8 cellular contexts compared by ENCODE assay signal in genomic region chr2:58045580-58046334, GRCh38. TPM values are rescaled to one million over a fixed set of nuclear protein-coding genes. Genes with fewer than 3 reads are reported as not detected.
DNase-seq lines count a peak whose midpoint lies in the region; ATAC-seq, FAIRE-seq and TF ChIP-seq lines count a peak whose summit lies in the region.

No MANE protein-coding gene starts in this region.

- no peak overlapping the region for H2AK5ac ChIP-seq in trophoblast cell (ENCODE audit: low read length)

- H2BK5ac ChIP-seq in trophoblast cell (ENCODE audit: low read depth, low read length, poor library complexity), result no peak overlapping the region

- peak overlapping the region; percentile 88 for H2AFZ ChIP-seq in DND-41 (ENCODE audit: low read depth, low read length)
- H2AFZ ChIP-seq in trophoblast cell (ENCODE audit: insufficient read depth, low read length, poor library complexity), result peak overlapping the region; percentile 72

- FAIRE-seq in D721Med (lab: Jason Lieb, UNC), result no peak

- TF ChIP-seq EP300 in esophagus muscularis mucosa (IDR thresholded peaks at IDR 0.05), result no peak

- H4K91ac ChIP-seq in trophoblast cell (ENCODE audit: low read depth, low read length), result no peak overlapping the region

- H3K27ac ChIP-seq in DND-41 (ENCODE audit: low read length) (peak overlapping the region; percentile 75), esophagus muscularis mucosa (replicated peaks in 1 of 4) (peak overlapping the region; percentile 88 to 94 (median 90)), trophoblast cell (ENCODE audit: low read depth, low read length) (peak overlapping the region; percentile 87)

- TF ChIP-seq CTCF in DND-41 (IDR thresholded peaks at IDR 0.05; ENCODE audit: borderline replicate concordance, extremely low read depth, low read length, poor library complexity, severe bottlenecking), result no peak
- no peak for TF ChIP-seq CTCF in esophagus muscularis mucosa (IDR thresholded peaks at IDR 0.05)
- TF ChIP-seq CTCF in D721Med (IDR thresholded peaks at IDR 0.05; ENCODE audit: insufficient read depth, missing control alignments), result no peak

- H3K27me3 ChIP-seq in DND-41 (ENCODE audit: insufficient read depth, low read length, poor library complexity) (no peaks in the 10 kb centered on the region), esophagus muscularis mucosa (no peaks in the 10 kb centered on the region), trophoblast cell (ENCODE audit: insufficient read depth, low read length) (no peaks in the 10 kb centered on the region)

- no peak overlapping the region for H3K14ac ChIP-seq in trophoblast cell (ENCODE audit: low read length)

- no peak overlapping the region for H3K18ac ChIP-seq in trophoblast cell (ENCODE audit: low read length)

- peaks cover 35% of the 10 kb centered on the region for H3K4me1 ChIP-seq in DND-41 (ENCODE audit: insufficient read depth, low read length)
- peaks cover 22 to 34% (median 26%) of the 10 kb centered on the region in 4 donors for H3K4me1 ChIP-seq in esophagus muscularis mucosa
- no peaks in the 10 kb centered on the region for H3K4me1 ChIP-seq in trophoblast cell (ENCODE audit: control insufficient read depth in 1 of 2, insufficient read depth in 2 of 2, low read length in 2 of 2)

- H3K4ac ChIP-seq in trophoblast cell (ENCODE audit: low read depth, low read length), result no peak overlapping the region

- peaks cover 10% of the 10 kb centered on the region for H3K79me1 ChIP-seq in trophoblast cell (ENCODE audit: low read length)

- H2BK120ac ChIP-seq in trophoblast cell (ENCODE audit: insufficient read depth, low read length, poor library complexity), result no peak overlapping the region

- TF ChIP-seq POLR2A in esophagus muscularis mucosa (IDR thresholded peaks at IDR 0.05; ENCODE audit: low read depth), result no peak

- DNase-seq in DND-41 (peak; percentile 14), SHP77 treated with DMSO at 0.1 percent for 48 hours (lab: John Stamatoyannopoulos, UW) (peak; percentile 49), esophagus muscularis mucosa (ENCODE audit: extremely low spot score) (no peak), trophoblast cell (no peak), NCI-H510A treated with DMSO at 0.1 percent for 48 hours (lab: John Stamatoyannopoulos, UW) (no peak), D721Med (ENCODE audit: insufficient read length, low spot score) (no peak)

- no peaks in the 10 kb centered on the region for H3K9me3 ChIP-seq in DND-41 (ENCODE audit: insufficient read depth, low read length, severe bottlenecking)
- H3K9me3 ChIP-seq in esophagus muscularis mucosa, result no peaks in the 10 kb centered on the region
- no peaks in the 10 kb centered on the region for H3K9me3 ChIP-seq in trophoblast cell (ENCODE audit: insufficient read depth, low read depth, low read length)

- H3K4me3 ChIP-seq in DND-41 (ENCODE audit: low read depth in 1 of 2, low read length in 2 of 2) (peak overlapping the region; percentile 43 to 68; a peak in 3 of 4 replicates), esophagus muscularis mucosa (peak overlapping the region; percentile 65 to 76 (median 74)), trophoblast cell (ENCODE audit: low read depth, low read length) (no peak overlapping the region)

- peaks cover 3% of the 10 kb centered on the region; the same call in 1 of the 2 replicates for H3K79me2 ChIP-seq in DND-41 (ENCODE audit: insufficient read depth, low read length)
- peaks cover 6% of the 10 kb centered on the region for H3K79me2 ChIP-seq in trophoblast cell (ENCODE audit: control insufficient read depth, insufficient read depth, low read length, poor library complexity)

- no peak overlapping the region for H2BK12ac ChIP-seq in trophoblast cell (ENCODE audit: low read length)

- 80% methylated on average over 17 of the region's 17 CpGs for WGBS in esophagus muscularis mucosa
- WGBS in trophoblast cell (ENCODE audit: extremely low coverage, insufficient coverage, insufficient read length), result no CpG with 5 or more reads among the region's 17 CpGs

- H3K23ac ChIP-seq in trophoblast cell (ENCODE audit: low read length), result no peak overlapping the region

- H3K4me2 ChIP-seq in DND-41 (ENCODE audit: insufficient read depth, low read length) (peak overlapping the region; percentile 70), trophoblast cell (ENCODE audit: low read length) (peak overlapping the region; percentile 91)

- peak overlapping the region; percentile 23 for H4K8ac ChIP-seq in trophoblast cell (ENCODE audit: low read depth, low read length)

- ATAC-seq in DND-41 (ENCODE audit: insufficient read depth, low read depth) (no peak), HG02678 (IDR thresholded peaks at IDR 0.05; ENCODE audit: unreplicated experiment) (no peak), GM18502 (IDR thresholded peaks at IDR 0.05; ENCODE audit: poor library complexity, unreplicated experiment) (no peak)

- intact Hi-C loops in esophagus muscularis mucosa (cut with DNase I), result loop anchor here (10.0 kb wide), 1 partner anchor 189 kb away; no protein-coding TSS in a partner anchor

- H4K20me1 ChIP-seq in DND-41 (ENCODE audit: insufficient read depth, low read length), result no peaks in the 10 kb centered on the region

- H4K12ac ChIP-seq in trophoblast cell (ENCODE audit: low read depth, low read length), result no peak overlapping the region

- H3K36me3 ChIP-seq in DND-41 (ENCODE audit: insufficient read depth, low read length) (peaks cover 5% of the 10 kb centered on the region; the same call in 1 of the 2 replicates), esophagus muscularis mucosa (peaks cover 0 to 13% (median 3%) of the 10 kb centered on the region in 4 donors), trophoblast cell (ENCODE audit: control insufficient read depth in 1 of 2, insufficient read depth in 2 of 2, low read length in 2 of 2) (no peaks in the 10 kb centered on the region)

- H3K9ac ChIP-seq in DND-41 (ENCODE audit: low read depth, low read length) (peak overlapping the region; percentile 78), trophoblast cell (ENCODE audit: low read length) (no peak overlapping the region)

RNA-seq across cellular contexts. Expression of gene VRK2, which starts 0.8 kb away (rescaled TPM):
- 10 to 100 TPM; 25.8 to 31.3 (median 28.7) TPM for total RNA-seq in esophagus muscularis mucosa
- 17.3 and 18.1 TPM in 2 replicates for polyA plus RNA-seq in trophoblast cell (2013)

Comparison
In these comparisons a context has a peak if more than half of its experiments do, and no peak if none do; other contexts are left out.
1. DNase-seq: peak in DND-41 (single experiment) and SHP77 treated with DMSO at 0.1 percent for 48 hours (single experiment); none in esophagus muscularis mucosa (single experiment), trophoblast cell (0 of 2), NCI-H510A treated with DMSO at 0.1 percent for 48 hours (single experiment) and D721Med (single experiment).
2. Peak in every context shown above with its lines, with median percentiles within 50 percentile points of each other: H3K27ac ChIP-seq.